Comparison of ENCODE assay signal across 10 cellular contexts in the genomic region with DNA sequence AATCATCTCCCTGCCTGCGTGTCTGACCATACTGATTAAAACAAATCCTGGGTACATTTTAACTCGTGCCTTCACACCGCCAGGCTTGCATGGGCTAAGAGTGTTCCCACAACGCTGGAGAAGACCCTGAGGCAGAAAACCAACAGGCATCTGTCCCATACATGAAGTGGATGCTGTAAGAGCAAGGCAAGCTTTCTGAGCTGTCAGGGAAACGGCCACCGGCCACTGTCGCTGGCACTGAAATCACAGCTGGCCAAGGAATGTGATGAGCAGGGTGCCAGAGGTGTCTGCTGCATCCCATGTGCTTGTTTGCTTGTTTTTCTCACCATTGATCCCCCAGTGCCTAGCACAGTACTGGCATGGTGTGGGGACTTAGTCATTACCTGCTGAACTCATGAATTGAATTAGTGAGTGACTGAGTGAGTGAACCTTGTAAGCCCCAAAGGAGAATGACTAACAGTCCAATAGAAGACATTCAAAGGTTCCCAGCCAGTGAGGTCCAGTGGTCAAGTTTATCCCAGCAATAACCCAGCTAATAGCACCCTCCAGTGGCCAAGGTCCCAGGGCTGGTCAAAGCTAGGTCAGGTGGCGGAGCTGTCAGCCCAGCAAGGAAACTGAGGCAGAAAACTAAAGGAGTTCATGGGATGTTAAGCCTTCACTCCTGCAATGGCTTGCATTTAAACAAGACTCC.
DNase-seq lines count a peak whose midpoint lies in the region; ATAC-seq and TF ChIP-seq lines count a peak whose summit lies in the region.
"Had no signal": no experiment of that assay in that cellular context is flagged by ENCODE, and none has a peak within 500 bp of the region (broad histone marks: within the 10 kb centered on the region; RNA-seq: fewer than 3 reads in every experiment).

No MANE protein-coding gene starts in this region.

- no peaks in the 10 kb centered on the region for H3K4me1 ChIP-seq in DOHH2 (ENCODE audit: control insufficient read depth, low read length)
- H3K4me1 ChIP-seq in CD4-positive, alpha-beta memory T cell (ENCODE audit: insufficient read depth, low read length), result peaks cover 12% of the 10 kb centered on the region
- peaks cover 6 to 16% of the 10 kb centered on the region in 2 donors for H3K4me1 ChIP-seq in left lung

- H3K27me3 ChIP-seq in DOHH2 (ENCODE audit: control insufficient read depth, low read length) (no peaks in the 10 kb centered on the region), left lung (peaks cover 0 to 13% of the 10 kb centered on the region in 2 donors)
- peaks cover 4% of the 10 kb centered on the region for H3K27me3 ChIP-seq in CD4-positive, alpha-beta memory T cell (ENCODE audit: insufficient read depth, low read length)
- H3K27me3 ChIP-seq: colonic mucosa had no signal

- H3K9me3 Mint-ChIP-seq in neural crest cell, result peaks cover 4% of the 10 kb centered on the region
- H3K9me3 Mint-ChIP-seq in CD4-positive, alpha-beta memory T cell, result peaks cover 0 to 18% (median 14%) of the 10 kb centered on the region in 8 donors

- no peak overlapping the region for H3K27ac Mint-ChIP-seq in neural crest cell (ENCODE audit: unreplicated experiment)
- H3K27ac Mint-ChIP-seq in CD4-positive, alpha-beta memory T cell, result peak overlapping the region in 1 of 7 donors; percentile 72

- no peak overlapping the region for H3K4me3 Mint-ChIP-seq in neural crest cell
- H3K4me3 Mint-ChIP-seq in CD4-positive, alpha-beta memory T cell, result no peak overlapping the region

- TF ChIP-seq CTCF in DOHH2 (IDR thresholded peaks at IDR 0.05; ENCODE audit: low read depth, low read length, poor library complexity, severe bottlenecking), result peak; percentile 65
- TF ChIP-seq CTCF in LNCaP clone FGC (IDR thresholded peaks at IDR 0.05; ENCODE audit: control insufficient read depth, extremely low read depth, insufficient read depth), result peak; percentile 31; the same call in 1 of the 2 replicates
- no peak for TF ChIP-seq CTCF in coronary artery (IDR thresholded peaks at IDR 0.05)
- peak; percentile 38 for TF ChIP-seq CTCF in neural crest cell (conservative IDR thresholded peaks at IDR 0.05)
- no peak for TF ChIP-seq CTCF in left lung (IDR thresholded peaks at IDR 0.05)

- H3K36me3 ChIP-seq in DOHH2 (ENCODE audit: control insufficient read depth, low read length) (no peaks in the 10 kb centered on the region), left lung (no peaks in the 10 kb centered on the region)
- no peaks in the 10 kb centered on the region for H3K36me3 ChIP-seq in CD4-positive, alpha-beta memory T cell (ENCODE audit: insufficient read depth, low read length)
- H3K36me3 ChIP-seq: colonic mucosa had no signal

- H3K27ac ChIP-seq in DOHH2 (ENCODE audit: low read depth, low read length), result no peak overlapping the region
- H3K27ac ChIP-seq in coronary artery, result no peak overlapping the region
- no peak overlapping the region for H3K27ac ChIP-seq in CD4-positive, alpha-beta memory T cell (ENCODE audit: low read depth, low read length)
- H3K27ac ChIP-seq in left lung, result no peak overlapping the region
- H3K27ac ChIP-seq: colonic mucosa had no signal

- no peaks in the 10 kb centered on the region for H4K20me1 ChIP-seq in DOHH2 (ENCODE audit: control insufficient read depth, insufficient read depth, low read depth, low read length)

- no peaks in the 10 kb centered on the region for H3K9me3 ChIP-seq in DOHH2 (ENCODE audit: control insufficient read depth, insufficient read depth, low read length)
- no peaks in the 10 kb centered on the region for H3K9me3 ChIP-seq in CD4-positive, alpha-beta memory T cell (ENCODE audit: control insufficient read depth in 1 of 2, low read length in 2 of 2)
- no peaks in the 10 kb centered on the region for H3K9me3 ChIP-seq in left lung
- H3K9me3 ChIP-seq: colonic mucosa had no signal

- no peak overlapping the region for H3K4me2 ChIP-seq in DOHH2 (ENCODE audit: low read length)

- H3K27me3 Mint-ChIP-seq in neural crest cell (ENCODE audit: low read depth), result peaks cover 23% of the 10 kb centered on the region
- peaks cover 14 to 28% of the 10 kb centered on the region in 2 donors for H3K27me3 Mint-ChIP-seq in CD4-positive, alpha-beta memory T cell

- DNase-seq in LNCaP clone FGC (ENCODE audit: low read depth) (no peak), coronary artery (ENCODE audit: low spot score) (peak; percentile 57), neural crest cell (ENCODE audit: low read depth, low spot score) (no peak), pons (ENCODE audit: low spot score) (no peak), NCI-H146 treated with DMSO at 0.1 percent for 48 hours (lab: John Stamatoyannopoulos, UW; ENCODE audit: unreplicated experiment) (no peak), left lung (no peak)
- no peak for DNase-seq in CD4-positive, alpha-beta memory T cell
- DNase-seq: activated T-cell treated with anti-CD3 and anti-CD28 coated beads for 4 hours, colonic mucosa had no signal

- intact Hi-C loops in CD4-positive, alpha-beta memory T cell (cut with micrococcal nuclease), result no loop called here
- intact Hi-C loops in left lung (cut with DNase I), result no loop called here

- H3K9me2 ChIP-seq in DOHH2 (replicated peaks; ENCODE audit: control insufficient read depth, low read length), result no peaks in the 10 kb centered on the region

- CTCF ChIA-PET in CD4-positive, alpha-beta memory T cell (lab: Charles Lee; ENCODE audit: partially characterized antibody), result interaction anchor here (1.2 to 1.3 kb wide), 2 partner anchors 16 to 44 kb away, joined by 3 to 4 read pairs; no protein-coding TSS in a partner anchor

- H3K4me3 ChIP-seq in DOHH2 (ENCODE audit: low read length) (no peak overlapping the region), LNCaP clone FGC (ENCODE audit: low read depth, low read length) (no peak overlapping the region), coronary artery (no peak overlapping the region), left lung (no peak overlapping the region)
- no peak overlapping the region for H3K4me3 ChIP-seq in CD4-positive, alpha-beta memory T cell (ENCODE audit: low read length in 2 of 2)
- H3K4me3 ChIP-seq: colonic mucosa had no signal

- POLR2A ChIA-PET in CD4-positive, alpha-beta memory T cell (lab: Charles Lee; ENCODE audit: partially characterized antibody), result no interaction called here

- H3K79me2 ChIP-seq in DOHH2 (ENCODE audit: control insufficient read depth, low read length), result no peaks in the 10 kb centered on the region

- H3F3A ChIP-seq in DOHH2 (ENCODE audit: control insufficient read depth, insufficient read depth), result no peaks in the 10 kb centered on the region

- peaks cover 9% of the 10 kb centered on the region for H3K4me1 Mint-ChIP-seq in neural crest cell
- peaks cover 8 to 11% (median 11%) of the 10 kb centered on the region in 4 donors for H3K4me1 Mint-ChIP-seq in CD4-positive, alpha-beta memory T cell

- no peak for ATAC-seq in left lung

- peaks cover 2% of the 10 kb centered on the region for H3K36me3 Mint-ChIP-seq in neural crest cell (ENCODE audit: low read depth)
- no peaks in the 10 kb centered on the region for H3K36me3 Mint-ChIP-seq in CD4-positive, alpha-beta memory T cell

Comparison
In these comparisons a context has a peak if more than half of its experiments do, and no peak if none do; other contexts are left out.
1. CTCF ChIP-seq: peak in DOHH2 (single experiment), LNCaP clone FGC (single experiment) and neural crest cell (single experiment); none in coronary artery (single experiment) and left lung (0 of 2).